Comparison of ENCODE assay signal across 1 cellular context in genomic region chr21:45549670-45550463, GRCh38.
TF ChIP-seq lines count a peak whose summit lies in the region.

No MANE protein-coding gene starts in this region.

TF ChIP-seq in GM12878, 131 proteins besides CTCF, POLR2A, EP300 and RAD21:
- TF ChIP-seq RUNX3 (IDR thresholded peaks at IDR 0.05; ENCODE audit: low read length) = peak; percentile 67
- TF ChIP-seq SUZ12 (IDR thresholded peaks at IDR 0.05; ENCODE audit: unreplicated experiment) = no peak
- no peak for TF ChIP-seq PAX8 (IDR thresholded peaks at IDR 0.05)
- no peak for TF ChIP-seq HDAC2 (IDR thresholded peaks at IDR 0.05)
- TF ChIP-seq ZBTB40 (IDR thresholded peaks at IDR 0.05; ENCODE audit: borderline replicate concordance) = no peak
- no peak for TF ChIP-seq USF2 (IDR thresholded peaks at IDR 0.05; ENCODE audit: borderline replicate concordance, low read depth, low read length)
- TF ChIP-seq MAX (IDR thresholded peaks at IDR 0.05; ENCODE audit: low read depth, low read length) = 0 out of 2 replicates have a peak, but pooled peaks have one; percentile 31
- no peak for TF ChIP-seq BMI1 (IDR thresholded peaks at IDR 0.05; ENCODE audit: borderline replicate concordance)
- peak; percentile 11 for TF ChIP-seq EED (IDR thresholded peaks at IDR 0.05; ENCODE audit: low read depth)
- no peak; the same call in 1 of the 2 replicates for TF ChIP-seq MTA3 (IDR thresholded peaks at IDR 0.05; ENCODE audit: borderline replicate concordance, low read length)
- no peak for TF ChIP-seq NR2C2 (IDR thresholded peaks at IDR 0.05; ENCODE audit: borderline replicate concordance, control insufficient read depth, insufficient read length, low read depth)
- TF ChIP-seq MLLT1 (IDR thresholded peaks at IDR 0.05) = 0 out of 2 replicates have a peak, but pooled peaks have one; percentile 36
- TF ChIP-seq MEF2B (IDR thresholded peaks at IDR 0.05; ENCODE audit: partially characterized antibody, poor library complexity, severe bottlenecking) = peak; percentile 73
- 0 out of 2 replicates have a peak, but pooled peaks have one; percentile 5 for TF ChIP-seq BCL11A (IDR thresholded peaks at IDR 0.05; ENCODE audit: low read depth, low read length)
- TF ChIP-seq HDAC6 (IDR thresholded peaks at IDR 0.05; ENCODE audit: unreplicated experiment) = no peak
- TF ChIP-seq HDGF (IDR thresholded peaks at IDR 0.05) = 0 out of 2 replicates have a peak, but pooled peaks have one; percentile 29
- no peak for TF ChIP-seq RFX5 (IDR thresholded peaks at IDR 0.05; ENCODE audit: low read depth, low read length)
- TF ChIP-seq NBN (IDR thresholded peaks at IDR 0.05) = 0 out of 2 replicates have a peak, but pooled peaks have one; percentile 41
- no peak for TF ChIP-seq NFYA (IDR thresholded peaks at IDR 0.05; ENCODE audit: borderline replicate concordance, low read depth, low read length)
- no peak for TF ChIP-seq SRF (IDR thresholded peaks at IDR 0.05; ENCODE audit: low read depth in 2 of 2, low read length in 2 of 2)
- peak; percentile 60; the same call in 1 of the 2 replicates for TF ChIP-seq DPF2 (IDR thresholded peaks at IDR 0.05)
- peak; percentile 73 for TF ChIP-seq IKZF1 (conservative IDR thresholded peaks at IDR 0.05)
- peak; percentile 67; the same call in 1 of the 2 replicates for TF ChIP-seq TCF12 (IDR thresholded peaks at IDR 0.05; ENCODE audit: low read depth, low read length)
- TF ChIP-seq MXI1 (IDR thresholded peaks at IDR 0.05; ENCODE audit: low read depth, low read length) = peak; percentile 29; the same call in 1 of the 2 replicates
- no peak for TF ChIP-seq ZSCAN29 (IDR thresholded peaks at IDR 0.05)
- TF ChIP-seq NRF1 (conservative IDR thresholded peaks at IDR 0.05; ENCODE audit: low read depth, low read length) = no peak
- TF ChIP-seq SIN3A (IDR thresholded peaks at IDR 0.05; ENCODE audit: low read depth, low read length) = no peak
- peak; percentile 20 to 58; a peak in 1 of 4 replicates for TF ChIP-seq BHLHE40 (IDR thresholded peaks at IDR 0.05; ENCODE audit: borderline replicate concordance in 1 of 2, low read depth in 2 of 2, low read length in 1 of 2)
- peak; percentile 85 for TF ChIP-seq NR2F1 (conservative IDR thresholded peaks at IDR 0.05)
- TF ChIP-seq RELB (IDR thresholded peaks at IDR 0.05; ENCODE audit: low read depth) = peak; percentile 8; the same call in 1 of the 2 replicates
- TF ChIP-seq JUND (IDR thresholded peaks at IDR 0.05; ENCODE audit: low read depth, low read length) = no peak
- peak; percentile 42 for TF ChIP-seq USF1 (IDR thresholded peaks at IDR 0.05; ENCODE audit: borderline replicate concordance, extremely low read length, insufficient read depth, low read depth, low read length)
- no peak for TF ChIP-seq TCF3 (IDR thresholded peaks at IDR 0.05; ENCODE audit: borderline replicate concordance, insufficient read depth, low read depth, low read length)
- no peak for TF ChIP-seq LARP7 (IDR thresholded peaks at IDR 0.05)
- TF ChIP-seq IKZF2 (IDR thresholded peaks at IDR 0.05) = peak; percentile 46 to 51; a peak in 3 of 4 replicates
